Comparison of ENCODE assay signal across 27 cellular contexts in the genomic region with DNA sequence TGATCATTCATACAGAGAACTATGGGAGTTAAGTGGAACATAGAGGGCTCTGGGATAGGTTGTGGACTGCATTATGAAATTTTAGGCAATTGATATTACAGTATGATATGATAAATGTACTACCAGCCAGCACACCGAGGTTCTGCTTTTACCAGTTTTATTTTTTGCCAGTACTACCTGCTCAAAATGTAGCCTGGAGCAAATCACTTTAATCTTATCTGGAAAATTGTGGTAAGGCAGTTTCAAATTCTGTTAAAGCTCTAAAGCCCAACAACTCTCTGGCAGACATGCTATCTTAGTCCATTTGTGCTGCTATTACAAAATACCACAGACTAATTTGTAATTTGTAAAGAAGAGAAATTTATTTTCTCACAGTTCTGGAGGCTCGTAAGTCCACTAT.
"Had no signal": no experiment of that assay in that cellular context is flagged by ENCODE, and none has a peak within 500 bp of the region (broad histone marks: within the 10 kb centered on the region; RNA-seq: fewer than 3 reads in every experiment).

No MANE protein-coding gene starts in this region.

- H3K4me1 ChIP-seq: adrenal gland, ascending aorta, foreskin keratinocyte, gastrocnemius medialis, heart left ventricle had no signal

- H3K27me3 ChIP-seq: adrenal gland, ascending aorta, brain microvascular endothelial cell, dorsolateral prefrontal cortex, foreskin keratinocyte, gastrocnemius medialis, heart left ventricle had no signal

- H3K9me3 ChIP-seq: adrenal gland, ascending aorta, gastrocnemius medialis, heart left ventricle had no signal

- DNase-seq: activated B cell treated with CpG ODN at 0.5 μM for 24 hours; activated CD4-positive, alpha-beta memory T cell treated with anti-CD3 and anti-CD28 coated beads for 36 hours; activated CD4-positive, alpha-beta T cell treated with anti-CD3 and anti-CD28 coated beads for 36 hours; activated CD4-positive, alpha-beta T cell treated with anti-CD3 and anti-CD28 coated beads, Interleukin-2, amount 10 ng/mL, durations not matched to agents 24 days and 14 days; activated CD8-positive, alpha-beta memory T cell treated with anti-CD3 and anti-CD28 coated beads, Interleukin-2, amount 10 ng/mL, durations not matched to agents 7 days and 5 days; activated CD8-positive, alpha-beta memory T cell treated with anti-CD3 and anti-CD28 coated beads, Interleukin-2, amount 50 U/mL, for 4 hours; activated CD8-positive, alpha-beta T cell treated with anti-CD3 and anti-CD28 coated beads, Interleukin-2, amount 10 ng/mL, durations not matched to agents 7 days and 5 days; activated effector memory CD4-positive, alpha-beta T cell treated with anti-CD3 and anti-CD28 coated beads, Interleukin-2, amount 50 U/mL, for 16 hours; activated naive CD4-positive, alpha-beta T cell treated with anti-CD3 and anti-CD28 coated beads for 36 hours; activated naive CD8-positive, alpha-beta T cell treated with anti-CD3 and anti-CD28 coated beads for 36 hours; activated naive CD8-positive, alpha-beta T cell treated with anti-CD3 and anti-CD28 coated beads, Interleukin-2, amount 50 U/mL, for 24 hours; activated T-cell treated with anti-CD3 and anti-CD28 coated beads, Interleukin-2, amount 50 U/mL, for 1 hour; activated T-cell treated with anti-CD3 and anti-CD28 coated beads, Interleukin-2, amount 50 U/mL, for 48 hours; adrenal gland; brain microvascular endothelial cell; dorsolateral prefrontal cortex; effector memory CD4-positive, alpha-beta T cell; endodermal cell; foreskin keratinocyte; gastrocnemius medialis; glutamatergic neuron; heart left ventricle; T-helper 17 cell; T1000 had no signal

- H3K4me3 ChIP-seq: adrenal gland, ascending aorta, coronary artery, dorsolateral prefrontal cortex, gastrocnemius medialis, heart left ventricle had no signal

- H3K36me3 ChIP-seq: adrenal gland, ascending aorta, brain microvascular endothelial cell, gastrocnemius medialis, heart left ventricle, WERI-Rb-1 had no signal

- H3K27ac ChIP-seq: adrenal gland, ascending aorta, brain microvascular endothelial cell, coronary artery, dorsolateral prefrontal cortex, foreskin keratinocyte, gastrocnemius medialis, heart left ventricle, WERI-Rb-1 had no signal
